In the genomic region with DNA sequence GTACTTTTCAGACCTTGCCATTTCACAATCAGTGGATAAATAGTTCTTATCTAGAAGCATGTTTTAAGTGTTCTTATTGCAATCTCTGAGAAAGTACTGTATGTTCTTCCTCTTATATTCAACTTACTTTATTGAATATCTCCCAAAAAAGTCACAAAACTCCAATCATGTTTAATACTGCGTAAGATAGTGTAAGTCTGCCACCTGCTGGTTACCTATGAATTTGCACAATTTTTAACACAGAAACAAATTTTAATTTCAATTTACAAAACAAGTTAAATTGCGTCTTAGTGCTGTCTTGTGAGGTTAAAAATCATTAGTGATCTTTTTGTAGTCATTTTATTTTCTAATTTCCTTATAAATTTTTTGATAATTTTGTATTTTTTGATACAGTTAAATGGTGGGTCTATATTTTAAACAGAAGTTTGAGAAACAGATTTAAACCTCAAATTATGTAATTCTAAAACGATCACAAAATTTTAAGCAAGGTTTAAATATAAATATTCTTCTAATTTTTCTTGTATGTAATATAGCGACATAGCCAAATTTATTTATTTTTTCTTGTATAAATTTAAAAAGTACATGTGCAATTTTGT, we compare ENCODE assay signal across 8 cellular contexts.
DNase-seq lines count a peak whose midpoint lies in the region; ATAC-seq lines count a peak whose summit lies in the region.

No MANE protein-coding gene starts in this region.

- H3K79me1 ChIP-seq in mesenchymal stem cell (replicated peaks; ENCODE audit: low read length, poor library complexity, severe bottlenecking): no peaks in the 10 kb centered on the region

- no peak overlapping the region for H4K91ac ChIP-seq in mesenchymal stem cell (ENCODE audit: low read length)

- no peaks in the 10 kb centered on the region for H3K36me3 ChIP-seq in mesenchymal stem cell (ENCODE audit: control insufficient read depth in 1 of 2, insufficient read depth in 2 of 2, low read depth in 1 of 2, low read length in 2 of 2)

- no peaks in the 10 kb centered on the region for H3K9me3 ChIP-seq in mesenchymal stem cell (ENCODE audit: control insufficient read depth, low read length)

- ATAC-seq in activated CD4-positive, alpha-beta T cell treated with anti-CD3 and anti-CD28 coated beads for 36 hours: no peak

- H3K27ac ChIP-seq in mesenchymal stem cell (ENCODE audit: low read length, poor library complexity, severe bottlenecking): no peak overlapping the region

- peak; percentile 55 for DNase-seq in DMS 273 (lab: John Stamatoyannopoulos, UW; ENCODE audit: unreplicated experiment)
- no peak for DNase-seq in DMS 273 treated with DMSO at 0.1 percent for 48 hours (lab: John Stamatoyannopoulos, UW)
- peak; percentile 13 for DNase-seq in M059J (ENCODE audit: low read depth)
- DNase-seq in T47D (ENCODE audit: low read depth in 1 of 2, low spot score in 1 of 2): peak; percentile 18 to 56
- DNase-seq in mesenchymal stem cell: peak; percentile 17
- DNase-seq in hypothalamus (lab: John Stamatoyannopoulos, UW): no peak
- no peak for DNase-seq in ureter (ENCODE audit: low spot score)
- no peak for DNase-seq in activated CD4-positive, alpha-beta T cell treated with anti-CD3 and anti-CD28 coated beads for 36 hours

- H3K4ac ChIP-seq in mesenchymal stem cell (ENCODE audit: low read depth in 1 of 2, low read length in 2 of 2): no peak overlapping the region

- H2BK5ac ChIP-seq in mesenchymal stem cell (ENCODE audit: low read depth, low read length, poor library complexity, severe bottlenecking): no peak overlapping the region

- no peak overlapping the region for H4K8ac ChIP-seq in mesenchymal stem cell (ENCODE audit: low read length)

- CTCF ChIA-PET in activated CD4-positive, alpha-beta T cell treated with anti-CD3 and anti-CD28 coated beads for 36 hours (lab: Charles Lee): interaction anchor here (1.6 kb wide), 1 partner anchor 9 kb away, joined by 4 read pairs; no protein-coding TSS in a partner anchor

- H2AFZ ChIP-seq in mesenchymal stem cell (ENCODE audit: low read depth, low read length): no peak overlapping the region

- H2AK5ac ChIP-seq in mesenchymal stem cell (ENCODE audit: low read length, severe bottlenecking): no peak overlapping the region

- intact Hi-C loops in activated CD4-positive, alpha-beta T cell treated with anti-CD3 and anti-CD28 coated beads for 36 hours (cut with DNase I, micrococcal nuclease): loop anchor here in 1 of 2 experiments (5.0 to 10.0 kb wide), 4 partner anchors 189 to 671 kb away; no protein-coding TSS in a partner anchor

- no peaks in the 10 kb centered on the region for H3K36me3 Mint-ChIP-seq in activated CD4-positive, alpha-beta T cell treated with anti-CD3 and anti-CD28 coated beads for 36 hours (ENCODE audit: low read depth)

- H2BK12ac ChIP-seq in mesenchymal stem cell (ENCODE audit: low read length in 2 of 2): no peak overlapping the region

- no peak overlapping the region for H2BK15ac ChIP-seq in mesenchymal stem cell (ENCODE audit: low read depth, poor library complexity, severe bottlenecking)

- no peak overlapping the region for H3K4me3 ChIP-seq in mesenchymal stem cell (ENCODE audit: insufficient read depth in 1 of 2, low read depth in 1 of 2, low read length in 2 of 2)

- no peak overlapping the region for H3K9ac ChIP-seq in mesenchymal stem cell (ENCODE audit: low read length)

- POLR2A ChIA-PET in activated CD4-positive, alpha-beta T cell treated with anti-CD3 and anti-CD28 coated beads for 36 hours (lab: Charles Lee): no interaction called here

- no peak overlapping the region for H3K18ac ChIP-seq in mesenchymal stem cell (ENCODE audit: low read depth in 1 of 2, low read length in 2 of 2)

- H3K14ac ChIP-seq in mesenchymal stem cell (ENCODE audit: low read length in 2 of 2): no peak overlapping the region

- no peaks in the 10 kb centered on the region for H3K27me3 ChIP-seq in mesenchymal stem cell (ENCODE audit: control insufficient read depth in 1 of 2, insufficient read depth in 1 of 2, low read length in 2 of 2)

- no peaks in the 10 kb centered on the region for H3K4me1 ChIP-seq in mesenchymal stem cell (ENCODE audit: control insufficient read depth, insufficient read depth, low read depth, low read length)

- H2BK120ac ChIP-seq in mesenchymal stem cell (ENCODE audit: low read depth, low read length): no peak overlapping the region

- H3K9me3 Mint-ChIP-seq in activated CD4-positive, alpha-beta T cell treated with anti-CD3 and anti-CD28 coated beads for 36 hours (ENCODE audit: low read depth): no peaks in the 10 kb centered on the region

- H3K4me3 Mint-ChIP-seq in activated CD4-positive, alpha-beta T cell treated with anti-CD3 and anti-CD28 coated beads for 36 hours: no peak overlapping the region

- H3K27me3 Mint-ChIP-seq in activated CD4-positive, alpha-beta T cell treated with anti-CD3 and anti-CD28 coated beads for 36 hours: no peaks in the 10 kb centered on the region

- peaks cover 10% of the 10 kb centered on the region for H3K4me1 Mint-ChIP-seq in activated CD4-positive, alpha-beta T cell treated with anti-CD3 and anti-CD28 coated beads for 36 hours

- no peak overlapping the region for H3K4me2 ChIP-seq in mesenchymal stem cell (ENCODE audit: low read length, poor library complexity, severe bottlenecking)

- no peak overlapping the region for H3K27ac Mint-ChIP-seq in activated CD4-positive, alpha-beta T cell treated with anti-CD3 and anti-CD28 coated beads for 36 hours

- no peak overlapping the region for H3K23ac ChIP-seq in mesenchymal stem cell (ENCODE audit: low read length in 2 of 2)

- in situ Hi-C loops in T47D (cut with HindIII; ENCODE audit: low pct_unique_long_range_greater_than_20kb, low sequenced_read_pairs): no loop called here

- WGBS in mesenchymal stem cell: 0% methylated on average over 1 of the region's 4 CpGs

Comparison
In these comparisons a context has a peak if more than half of its experiments do, and no peak if none do; other contexts are left out.
1. DNase-seq: peak in DMS 273 (single experiment), M059J (single experiment), T47D (2 of 2) and mesenchymal stem cell (single experiment); none in DMS 273 treated with DMSO at 0.1 percent for 48 hours (single experiment), hypothalamus (0 of 51), ureter (single experiment) and activated CD4-positive, alpha-beta T cell treated with anti-CD3 and anti-CD28 coated beads for 36 hours (single experiment).